Comparison of ENCODE assay signal across 19 cellular contexts in the genomic region with DNA sequence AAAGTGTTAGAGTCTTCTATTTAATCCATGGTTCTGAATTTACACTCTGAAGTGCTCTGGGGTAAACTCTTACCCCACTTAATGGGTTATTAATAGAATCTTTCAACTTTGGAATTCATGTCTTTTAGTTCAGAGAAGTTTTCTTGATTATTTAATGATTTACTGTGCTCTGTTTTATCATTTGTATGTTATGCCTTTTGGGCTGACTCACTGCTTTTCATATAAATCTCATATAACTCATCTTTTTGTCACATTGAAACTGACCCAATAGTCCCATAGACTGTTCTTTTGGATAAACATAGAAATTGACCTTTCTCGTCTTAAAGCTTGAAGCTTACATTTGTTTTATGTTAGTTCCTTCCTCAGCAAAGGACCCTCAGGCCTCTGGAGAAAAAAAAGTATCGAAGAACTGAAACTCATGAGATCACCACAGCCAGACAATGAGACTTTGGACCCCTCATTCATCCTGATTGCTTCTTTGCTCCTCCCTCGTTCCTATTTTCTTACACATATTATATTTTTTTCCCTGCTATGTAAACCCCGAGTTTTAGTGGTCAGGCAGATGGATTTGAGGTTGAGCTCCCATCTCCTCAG.
A peak's percentile ranks its signal among the peaks of the same experiment; 100 is the strongest.
DNase-seq lines count a peak whose midpoint lies in the region; ATAC-seq and TF ChIP-seq lines count a peak whose summit lies in the region.
"Had no signal": no experiment of that assay in that cellular context is flagged by ENCODE, and none has a peak within 500 bp of the region (broad histone marks: within the 10 kb centered on the region; RNA-seq: fewer than 3 reads in every experiment).

No MANE protein-coding gene starts in this region.

- in situ Hi-C loops in astrocyte of the spinal cord (cut with HindIII; ENCODE audit: low sequenced_read_pairs) = no loop called here

- no peak overlapping the region for H3K4me3 ChIP-seq in astrocyte of the spinal cord (ENCODE audit: low read depth, low read length)
- H3K4me3 ChIP-seq: PC-9 had no signal

- no peak overlapping the region for H3K4me3 Mint-ChIP-seq in activated naive CD8-positive, alpha-beta T cell treated with anti-CD3 and anti-CD28 coated beads, Interleukin-2, amount 50 U/mL, for 24 hours
- H3K4me3 Mint-ChIP-seq in activated naive CD8-positive, alpha-beta T cell treated with anti-CD3 and anti-CD28 coated beads for 36 hours = no peak overlapping the region
- no peak overlapping the region for H3K4me3 Mint-ChIP-seq in activated T-helper 17 cell treated with anti-CD3 and anti-CD28 coated beads, Interleukin-2, amount 50 U/mL, for 72 hours
- H3K4me3 Mint-ChIP-seq in type B pancreatic cell = no peak overlapping the region

- peak overlapping the region; percentile 28 for H3K27ac Mint-ChIP-seq in activated naive CD8-positive, alpha-beta T cell treated with anti-CD3 and anti-CD28 coated beads, Interleukin-2, amount 50 U/mL, for 24 hours
- no peak overlapping the region for H3K27ac Mint-ChIP-seq in activated naive CD8-positive, alpha-beta T cell treated with anti-CD3 and anti-CD28 coated beads for 36 hours
- H3K27ac Mint-ChIP-seq in activated T-helper 17 cell treated with anti-CD3 and anti-CD28 coated beads, Interleukin-2, amount 50 U/mL, for 72 hours = no peak overlapping the region
- H3K27ac Mint-ChIP-seq in type B pancreatic cell = no peak overlapping the region

- no peak for DNase-seq in activated naive CD8-positive, alpha-beta T cell treated with anti-CD3 and anti-CD28 coated beads, Interleukin-2, amount 50 U/mL, for 24 hours
- DNase-seq in activated naive CD8-positive, alpha-beta T cell treated with anti-CD3 and anti-CD28 coated beads for 36 hours = no peak
- DNase-seq in astrocyte of the spinal cord (ENCODE audit: low read depth, low spot score) = peak; percentile 11
- peak; percentile 12 for DNase-seq in left kidney (ENCODE audit: low read depth, low spot score)
- DNase-seq in cerebellar cortex (ENCODE audit: low spot score) = no peak
- no peak for DNase-seq in type B pancreatic cell (ENCODE audit: extremely low spot score, unreplicated experiment)
- DNase-seq: Calu3; CD4-positive, alpha-beta memory T cell; DMS53; KG1; NCI-H1048; NCI-H1436 treated with DMSO at 0.1 percent for 48 hours; NCI-H2029 treated with DMSO at 0.1 percent for 48 hours; NCI-H510A; NCI-H774; PC-9 had no signal

- H3K4me1 Mint-ChIP-seq in activated naive CD8-positive, alpha-beta T cell treated with anti-CD3 and anti-CD28 coated beads, Interleukin-2, amount 50 U/mL, for 24 hours = peaks cover 15% of the 10 kb centered on the region
- H3K4me1 Mint-ChIP-seq in activated naive CD8-positive, alpha-beta T cell treated with anti-CD3 and anti-CD28 coated beads for 36 hours = peaks cover 12% of the 10 kb centered on the region
- H3K4me1 Mint-ChIP-seq in activated T-helper 17 cell treated with anti-CD3 and anti-CD28 coated beads, Interleukin-2, amount 50 U/mL, for 72 hours = no peaks in the 10 kb centered on the region
- no peaks in the 10 kb centered on the region for H3K4me1 Mint-ChIP-seq in type B pancreatic cell (ENCODE audit: unreplicated experiment)
- H3K4me1 Mint-ChIP-seq: CD4-positive, alpha-beta memory T cell had no signal

- no peak for ATAC-seq in activated naive CD8-positive, alpha-beta T cell treated with anti-CD3 and anti-CD28 coated beads, Interleukin-2, amount 50 U/mL, for 24 hours
- no peak for ATAC-seq in activated T-helper 17 cell treated with anti-CD3 and anti-CD28 coated beads, Interleukin-2, amount 50 U/mL, for 72 hours (replicated peaks)
- ATAC-seq in SK-N-SH treated with all-trans-retinoic acid at 6 μM for 48 hours = no peak
- ATAC-seq: HCT116 had no signal

- no peaks in the 10 kb centered on the region for H3K27me3 Mint-ChIP-seq in activated naive CD8-positive, alpha-beta T cell treated with anti-CD3 and anti-CD28 coated beads, Interleukin-2, amount 50 U/mL, for 24 hours
- H3K27me3 Mint-ChIP-seq in activated naive CD8-positive, alpha-beta T cell treated with anti-CD3 and anti-CD28 coated beads for 36 hours = no peaks in the 10 kb centered on the region
- no peaks in the 10 kb centered on the region for H3K27me3 Mint-ChIP-seq in activated T-helper 17 cell treated with anti-CD3 and anti-CD28 coated beads, Interleukin-2, amount 50 U/mL, for 72 hours
- H3K27me3 Mint-ChIP-seq in type B pancreatic cell = no peaks in the 10 kb centered on the region
- H3K27me3 Mint-ChIP-seq: CD4-positive, alpha-beta memory T cell had no signal

- H3K9me3 Mint-ChIP-seq in activated naive CD8-positive, alpha-beta T cell treated with anti-CD3 and anti-CD28 coated beads, Interleukin-2, amount 50 U/mL, for 24 hours = peaks cover 22% of the 10 kb centered on the region
- peaks cover 39% of the 10 kb centered on the region for H3K9me3 Mint-ChIP-seq in activated naive CD8-positive, alpha-beta T cell treated with anti-CD3 and anti-CD28 coated beads for 36 hours
- H3K9me3 Mint-ChIP-seq in activated T-helper 17 cell treated with anti-CD3 and anti-CD28 coated beads, Interleukin-2, amount 50 U/mL, for 72 hours = peaks cover 8% of the 10 kb centered on the region
- peaks cover 13% of the 10 kb centered on the region for H3K9me3 Mint-ChIP-seq in type B pancreatic cell

- H3K36me3 Mint-ChIP-seq in activated naive CD8-positive, alpha-beta T cell treated with anti-CD3 and anti-CD28 coated beads, Interleukin-2, amount 50 U/mL, for 24 hours (ENCODE audit: low read depth) = peaks cover 7% of the 10 kb centered on the region
- peaks cover 36% of the 10 kb centered on the region for H3K36me3 Mint-ChIP-seq in activated naive CD8-positive, alpha-beta T cell treated with anti-CD3 and anti-CD28 coated beads for 36 hours
- no peaks in the 10 kb centered on the region for H3K36me3 Mint-ChIP-seq in activated T-helper 17 cell treated with anti-CD3 and anti-CD28 coated beads, Interleukin-2, amount 50 U/mL, for 72 hours (ENCODE audit: low read depth)
- no peaks in the 10 kb centered on the region for H3K36me3 Mint-ChIP-seq in type B pancreatic cell

- TF ChIP-seq CTCF in astrocyte of the spinal cord (IDR thresholded peaks at IDR 0.05; ENCODE audit: low read depth, low read length) = no peak
- TF ChIP-seq CTCF in type B pancreatic cell (conservative IDR thresholded peaks at IDR 0.05) = no peak

TF ChIP-seq in SK-N-SH treated with all-trans-retinoic acid at 6 μM for 48 hours, 23 proteins besides CTCF, POLR2A, EP300 and RAD21 (continues in another document):
- TF ChIP-seq, protein P1, sequence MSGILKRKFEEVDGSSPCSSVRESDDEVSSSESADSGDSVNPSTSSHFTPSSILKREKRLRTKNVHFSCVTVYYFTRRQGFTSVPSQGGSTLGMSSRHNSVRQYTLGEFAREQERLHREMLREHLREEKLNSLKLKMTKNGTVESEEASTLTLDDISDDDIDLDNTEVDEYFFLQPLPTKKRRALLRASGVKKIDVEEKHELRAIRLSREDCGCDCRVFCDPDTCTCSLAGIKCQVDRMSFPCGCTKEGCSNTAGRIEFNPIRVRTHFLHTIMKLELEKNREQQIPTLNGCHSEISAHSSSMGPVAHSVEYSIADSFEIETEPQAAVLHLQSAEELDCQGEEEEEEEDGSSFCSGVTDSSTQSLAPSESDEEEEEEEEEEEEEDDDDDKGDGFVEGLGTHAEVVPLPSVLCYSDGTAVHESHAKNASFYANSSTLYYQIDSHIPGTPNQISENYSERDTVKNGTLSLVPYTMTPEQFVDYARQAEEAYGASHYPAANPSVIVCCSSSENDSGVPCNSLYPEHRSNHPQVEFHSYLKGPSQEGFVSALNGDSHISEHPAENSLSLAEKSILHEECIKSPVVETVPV (CRISPR knock-in tag; IDR thresholded peaks at IDR 0.05) = no peak
- TF ChIP-seq RARB (CRISPR knock-in tag; IDR thresholded peaks at IDR 0.05) (no peak), ZNF70 (CRISPR knock-in tag; IDR thresholded peaks at IDR 0.05) (no peak), ZNF565 (CRISPR knock-in tag; conservative IDR thresholded peaks at IDR 0.05; ENCODE audit: low read depth) (no peak), OSR1 (CRISPR knock-in tag; IDR thresholded peaks at IDR 0.05) (no peak), GLIS3 (CRISPR knock-in tag; IDR thresholded peaks at IDR 0.05) (no peak), ESRRG (CRISPR knock-in tag; IDR thresholded peaks at IDR 0.05) (no peak), ZC3H10 (CRISPR knock-in tag; IDR thresholded peaks at IDR 0.05) (no peak), POU6F1 (CRISPR knock-in tag; IDR thresholded peaks at IDR 0.05; ENCODE audit: borderline replicate concordance, low read depth) (no peak), ZNF8 (CRISPR knock-in tag; IDR thresholded peaks at IDR 0.05) (no peak)

Comparison
In these comparisons a context has a peak if more than half of its experiments do, and no peak if none do; other contexts are left out.
1. DNase-seq: peak in astrocyte of the spinal cord (single experiment) and left kidney (single experiment); none in activated naive CD8-positive, alpha-beta T cell treated with anti-CD3 and anti-CD28 coated beads, Interleukin-2, amount 50 U/mL, for 24 hours (single experiment), activated naive CD8-positive, alpha-beta T cell treated with anti-CD3 and anti-CD28 coated beads for 36 hours (single experiment), cerebellar cortex (single experiment) and type B pancreatic cell (single experiment).